In genomic region chr20:40999841-41000240, GRCh38 we compare ENCODE assay signal across 31 cellular contexts.
"Had no signal": no experiment of that assay in that cellular context is flagged by ENCODE, and none has a peak within 500 bp of the region (broad histone marks: within the 10 kb centered on the region; RNA-seq: fewer than 3 reads in every experiment).

No MANE protein-coding gene starts in this region.

- H3K27me3 ChIP-seq: adrenal gland, body of pancreas, cardiac muscle cell, dorsolateral prefrontal cortex, heart left ventricle had no signal

- H3K36me3 ChIP-seq: adrenal gland, cardiac muscle cell, heart left ventricle had no signal

- H3K27me3 Mint-ChIP-seq: activated CD4-positive, alpha-beta T cell treated with anti-CD3 and anti-CD28 coated beads for 36 hours; activated CD4-positive, alpha-beta T cell treated with anti-CD3 and anti-CD28 coated beads, Interleukin-2, amount 10 ng/mL, durations not matched to agents 24 days and 14 days; activated CD8-positive, alpha-beta T cell treated with anti-CD3 and anti-CD28 coated beads for 36 hours; activated naive CD4-positive, alpha-beta T cell treated with anti-CD3 and anti-CD28 coated beads, Interleukin-2, amount 50 U/mL, for 24 hours; activated naive CD8-positive, alpha-beta T cell treated with anti-CD3 and anti-CD28 coated beads for 36 hours; activated naive CD8-positive, alpha-beta T cell treated with anti-CD3 and anti-CD28 coated beads, Interleukin-2, amount 50 U/mL, for 24 hours; dendritic cell treated with granulocyte-macrophage colony-stimulating factor and Interleukin-4, amounts not matched to agents 40 ng/mL and 50 ng/mL, for 4 days had no signal

- H3K4me3 Mint-ChIP-seq: activated CD4-positive, alpha-beta T cell treated with anti-CD3 and anti-CD28 coated beads for 36 hours; activated CD4-positive, alpha-beta T cell treated with anti-CD3 and anti-CD28 coated beads, Interleukin-2, amount 10 ng/mL, durations not matched to agents 24 days and 14 days; activated CD8-positive, alpha-beta T cell treated with anti-CD3 and anti-CD28 coated beads for 36 hours; activated naive CD4-positive, alpha-beta T cell treated with anti-CD3 and anti-CD28 coated beads for 36 hours; activated naive CD4-positive, alpha-beta T cell treated with anti-CD3 and anti-CD28 coated beads, Interleukin-2, amount 50 U/mL, for 24 hours; activated naive CD8-positive, alpha-beta T cell treated with anti-CD3 and anti-CD28 coated beads for 36 hours; activated naive CD8-positive, alpha-beta T cell treated with anti-CD3 and anti-CD28 coated beads, Interleukin-2, amount 50 U/mL, for 24 hours; activated T-cell treated with anti-CD3 and anti-CD28 coated beads, Interleukin-2, amount 50 U/mL, for 4 hours; central memory CD8-positive, alpha-beta T cell; dendritic cell treated with granulocyte-macrophage colony-stimulating factor and Interleukin-4, amounts not matched to agents 40 ng/mL and 50 ng/mL, for 4 days; endodermal cell had no signal

- H3K9me3 Mint-ChIP-seq: activated CD4-positive, alpha-beta T cell treated with anti-CD3 and anti-CD28 coated beads, Interleukin-2, amount 10 ng/mL, durations not matched to agents 24 days and 14 days; activated CD8-positive, alpha-beta T cell treated with anti-CD3 and anti-CD28 coated beads for 36 hours; activated naive CD4-positive, alpha-beta T cell treated with anti-CD3 and anti-CD28 coated beads for 36 hours; activated naive CD4-positive, alpha-beta T cell treated with anti-CD3 and anti-CD28 coated beads, Interleukin-2, amount 50 U/mL, for 24 hours; activated naive CD8-positive, alpha-beta T cell treated with anti-CD3 and anti-CD28 coated beads for 36 hours; activated naive CD8-positive, alpha-beta T cell treated with anti-CD3 and anti-CD28 coated beads, Interleukin-2, amount 50 U/mL, for 24 hours; activated T-cell treated with anti-CD3 and anti-CD28 coated beads, Interleukin-2, amount 50 U/mL, for 4 hours; activated T-helper 2 cell treated with anti-CD3 and anti-CD28 coated beads, Interferon-gamma antibody, Interleukin-2, Interleukin-4, amounts not matched to agents 10 μg/mL and 5 μg/mL and 100 μg/mL, durations not matched to agents 14 hours and 24 hours and 36 hours; central memory CD8-positive, alpha-beta T cell; dendritic cell treated with granulocyte-macrophage colony-stimulating factor and Interleukin-4, amounts not matched to agents 40 ng/mL and 50 ng/mL, for 4 days; endodermal cell had no signal

- H3K4me3 ChIP-seq: adrenal gland, body of pancreas, cardiac muscle cell, coronary artery, dorsolateral prefrontal cortex, heart left ventricle had no signal

- H3K27ac ChIP-seq: adrenal gland, body of pancreas, cardiac muscle cell, coronary artery, dorsolateral prefrontal cortex, heart left ventricle had no signal

- ATAC-seq: activated CD4-positive, alpha-beta T cell treated with anti-CD3 and anti-CD28 coated beads for 36 hours; activated CD8-positive, alpha-beta T cell treated with anti-CD3 and anti-CD28 coated beads for 36 hours; activated naive CD8-positive, alpha-beta T cell treated with anti-CD3 and anti-CD28 coated beads, Interleukin-2, amount 50 U/mL, for 24 hours; activated T-cell treated with anti-CD3 and anti-CD28 coated beads, Interleukin-2, amount 50 U/mL, for 4 hours; body of pancreas; esophagus mucosa; heart left ventricle had no signal

- H3K9me3 ChIP-seq: adrenal gland, body of pancreas, heart left ventricle had no signal

- DNase-seq: activated CD4-positive, alpha-beta T cell treated with anti-CD3 and anti-CD28 coated beads for 36 hours; activated CD4-positive, alpha-beta T cell treated with anti-CD3 and anti-CD28 coated beads, Interleukin-2, amount 10 ng/mL, durations not matched to agents 24 days and 14 days; activated CD4-positive, alpha-beta T cell treated with anti-CD3 and anti-CD28 coated beads, Interleukin-2, amount 50 U/mL, for 4 hours; activated CD4-positive, CD25-positive, alpha-beta regulatory T cell; activated CD4-positive, CD25-positive, alpha-beta regulatory T cell treated with anti-CD3 and anti-CD28 coated beads, Interleukin-2, amount 50 U/mL, for 72 hours; activated CD8-positive, alpha-beta memory T cell treated with anti-CD3 and anti-CD28 coated beads for 24 hours; activated CD8-positive, alpha-beta T cell treated with anti-CD3 and anti-CD28 coated beads for 36 hours; activated effector memory CD4-positive, alpha-beta T cell treated with anti-CD3 and anti-CD28 coated beads, Interleukin-2, amount 50 U/mL, for 16 hours; activated naive CD4-positive, alpha-beta T cell treated with anti-CD3 and anti-CD28 coated beads for 36 hours; activated naive CD8-positive, alpha-beta T cell treated with anti-CD3 and anti-CD28 coated beads for 36 hours; activated naive CD8-positive, alpha-beta T cell treated with anti-CD3 and anti-CD28 coated beads, Interleukin-2, amount 50 U/mL, for 24 hours; activated T-cell treated with anti-CD3 and anti-CD28 coated beads, Interleukin-2, amount 50 U/mL, for 4 hours; amygdala; aorta; body of pancreas; dorsolateral prefrontal cortex; effector memory CD4-positive, alpha-beta T cell; endodermal cell; foreskin fibroblast; glutamatergic neuron; heart left ventricle; T-helper 1 cell; T-helper 2 cell had no signal

- H3K36me3 Mint-ChIP-seq: activated naive CD4-positive, alpha-beta T cell treated with anti-CD3 and anti-CD28 coated beads, Interleukin-2, amount 50 U/mL, for 24 hours; activated naive CD8-positive, alpha-beta T cell treated with anti-CD3 and anti-CD28 coated beads for 36 hours had no signal

- H3K27ac Mint-ChIP-seq: activated CD4-positive, alpha-beta T cell treated with anti-CD3 and anti-CD28 coated beads for 36 hours; activated CD4-positive, alpha-beta T cell treated with anti-CD3 and anti-CD28 coated beads, Interleukin-2, amount 10 ng/mL, durations not matched to agents 24 days and 14 days; activated CD8-positive, alpha-beta T cell treated with anti-CD3 and anti-CD28 coated beads for 36 hours; activated naive CD4-positive, alpha-beta T cell treated with anti-CD3 and anti-CD28 coated beads for 36 hours; activated naive CD4-positive, alpha-beta T cell treated with anti-CD3 and anti-CD28 coated beads, Interleukin-2, amount 50 U/mL, for 24 hours; activated naive CD8-positive, alpha-beta T cell treated with anti-CD3 and anti-CD28 coated beads for 36 hours; activated naive CD8-positive, alpha-beta T cell treated with anti-CD3 and anti-CD28 coated beads, Interleukin-2, amount 50 U/mL, for 24 hours; activated T-helper 2 cell treated with anti-CD3 and anti-CD28 coated beads, Interferon-gamma antibody, Interleukin-2, Interleukin-4, amounts not matched to agents 10 μg/mL and 5 μg/mL and 100 μg/mL, durations not matched to agents 14 hours and 24 hours and 36 hours; dendritic cell treated with granulocyte-macrophage colony-stimulating factor and Interleukin-4, amounts not matched to agents 40 ng/mL and 50 ng/mL, for 4 days; endodermal cell had no signal
